Comparison of ENCODE assay signal across 8 cellular contexts in the genomic region with DNA sequence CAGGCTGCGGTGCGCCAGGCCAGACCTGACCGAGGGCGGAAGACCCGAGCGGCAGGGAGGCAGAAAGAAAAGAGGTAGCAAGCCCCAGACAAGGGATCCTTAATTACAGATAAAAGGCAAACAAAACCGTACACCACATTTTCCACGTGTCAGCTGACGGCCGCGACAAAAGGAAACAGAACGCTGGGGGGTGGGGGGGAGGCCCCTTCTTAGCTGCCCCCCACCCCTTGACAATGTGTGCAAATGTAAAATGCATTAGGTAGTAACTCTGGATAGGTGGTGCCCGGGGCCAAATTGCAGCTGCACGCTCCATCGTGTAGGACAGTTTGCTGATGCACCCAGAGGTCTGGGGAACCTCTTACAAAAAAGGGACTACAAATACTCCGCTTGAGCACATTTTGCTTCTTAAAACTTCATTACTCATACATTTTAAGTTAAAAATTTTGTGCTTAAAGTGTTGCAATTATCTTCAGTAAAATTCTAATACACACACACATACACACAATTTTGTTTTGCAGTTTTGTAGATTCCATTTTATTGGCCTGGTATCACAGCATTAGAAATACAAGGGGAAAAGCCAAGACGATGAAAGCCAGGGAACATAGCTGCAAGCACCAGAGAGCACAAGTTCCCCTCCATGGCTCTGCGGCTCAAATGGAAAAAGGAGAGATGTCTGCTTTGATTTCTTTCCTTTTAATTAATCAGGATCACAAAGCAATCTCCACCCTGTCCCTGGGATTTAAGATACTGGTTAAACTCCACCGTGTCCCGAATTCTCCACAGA.
DNase-seq lines count a peak whose midpoint lies in the region; ATAC-seq and TF ChIP-seq lines count a peak whose summit lies in the region.

No MANE protein-coding gene starts in this region.

- TF ChIP-seq POLR2A in breast epithelium (IDR thresholded peaks at IDR 0.05): no peak

- H3K9me3 Mint-ChIP-seq in MCF 10A (ENCODE audit: unreplicated experiment): no peaks in the 10 kb centered on the region

- H3K4me1 ChIP-seq in breast epithelium (no peaks in the 10 kb centered on the region), thoracic aorta (ENCODE audit: control insufficient read depth in 1 of 2, low read depth in 2 of 2) (peaks cover 7 to 11% of the 10 kb centered on the region in 2 donors)

- H3K9me3 ChIP-seq in breast epithelium (no peaks in the 10 kb centered on the region), thoracic aorta (no peaks in the 10 kb centered on the region)

- no peaks in the 10 kb centered on the region for H3K27me3 Mint-ChIP-seq in MCF 10A (ENCODE audit: insufficient read depth, unreplicated experiment)

- no peak for ATAC-seq in thoracic aorta (ENCODE audit: insufficient number of reproducible peaks, low FRiP score, low read depth)

- no TSS peak for BruUV-seq in MCF 10A (replicated peaks; lab: Mats Ljungman, UMichigan)

- H3K27ac Mint-ChIP-seq in MCF 10A (ENCODE audit: low read depth, unreplicated experiment): no peak overlapping the region

- no peak overlapping the region for H3K4me3 Mint-ChIP-seq in MCF 10A (ENCODE audit: unreplicated experiment)

- no peak for TF ChIP-seq CTCF in breast epithelium (IDR thresholded peaks at IDR 0.05)
- TF ChIP-seq CTCF in MCF 10A (IDR thresholded peaks at IDR 0.05; ENCODE audit: unreplicated experiment): no peak
- TF ChIP-seq CTCF in HL-60 (IDR thresholded peaks at IDR 0.05; ENCODE audit: insufficient read depth, low read length): no peak
- TF ChIP-seq CTCF in astrocyte of the cerebellum (IDR thresholded peaks at IDR 0.05; ENCODE audit: low read depth, low read length, missing control alignments): no peak
- no peak for TF ChIP-seq CTCF in kidney epithelial cell (IDR thresholded peaks at IDR 0.05; ENCODE audit: insufficient read depth, low read length, poor library complexity, severe bottlenecking)
- no peak for TF ChIP-seq CTCF in thoracic aorta (IDR thresholded peaks at IDR 0.05)

- in situ Hi-C loops in astrocyte of the cerebellum (cut with HindIII; ENCODE audit: low sequenced_read_pairs): no loop called here

- H3K36me3 Mint-ChIP-seq in MCF 10A (ENCODE audit: insufficient read depth, unreplicated experiment): peaks cover 4% of the 10 kb centered on the region

- DNase-seq in breast epithelium (ENCODE audit: low spot score in 2 of 2) (no peak), MCF 10A (ENCODE audit: unreplicated experiment) (no peak), HL-60 (ENCODE audit: low read depth in 1 of 2, low spot score in 1 of 2) (peak in 1 of 2 experiments; percentile 8), astrocyte of the cerebellum (ENCODE audit: low read depth) (no peak), kidney epithelial cell (ENCODE audit: low read depth) (no peak), thoracic aorta (ENCODE audit: low spot score) (no peak), NCI-H187 (lab: John Stamatoyannopoulos, UW) (no peak), mucosa of gallbladder (ENCODE audit: low spot score) (no peak)

- no peaks in the 10 kb centered on the region for H3K4me1 Mint-ChIP-seq in MCF 10A (ENCODE audit: insufficient read depth, unreplicated experiment)

- POLR2A ChIA-PET in MCF 10A (lab: Yijun Ruan, JAX): interaction anchor here (0.6 kb wide), 1 partner anchor 10 kb away, joined by 3 read pairs; no protein-coding TSS in a partner anchor

- peak overlapping the region; percentile 54 to 69 (median 55) for H3K4me3 ChIP-seq in breast epithelium
- peak overlapping the region; percentile 35 for H3K4me3 ChIP-seq in HL-60 (replicated peaks; ENCODE audit: insufficient read depth, low read length)
- H3K4me3 ChIP-seq in astrocyte of the cerebellum (ENCODE audit: low read depth, low read length): peak overlapping the region; percentile 49
- H3K4me3 ChIP-seq in kidney epithelial cell (ENCODE audit: low read depth, low read length): peak overlapping the region; percentile 46
- peak overlapping the region; percentile 71 for H3K4me3 ChIP-seq in thoracic aorta

- intact Hi-C loops in breast epithelium (cut with DNase I; ENCODE audit: low total_unique reads) (no loop called here), MCF 10A (cut with micrococcal nuclease) (no loop called here)

- H3K27me3 ChIP-seq in breast epithelium (peaks cover 0 to 11% of the 10 kb centered on the region in 2 donors), HL-60 (ENCODE audit: insufficient read depth, poor library complexity, severe bottlenecking) (peaks cover 24% of the 10 kb centered on the region), kidney epithelial cell (ENCODE audit: control insufficient read depth, insufficient read depth, low read length) (no peaks in the 10 kb centered on the region), thoracic aorta (replicated peaks; ENCODE audit: insufficient read depth) (no peaks in the 10 kb centered on the region)

- H3K27ac ChIP-seq in breast epithelium (peak overlapping the region in 1 of 2 donors; percentile 46), HL-60 (replicated peaks) (no peak overlapping the region), thoracic aorta (no peak overlapping the region)

- CTCF ChIA-PET in MCF 10A (lab: Yijun Ruan, JAX): interaction anchor here (0.6 kb wide), 2 partner anchors 61 to 161 kb away, joined by 3 read pairs; no protein-coding TSS in a partner anchor

- H3K36me3 ChIP-seq in breast epithelium: no peaks in the 10 kb centered on the region
- no peaks in the 10 kb centered on the region for H3K36me3 ChIP-seq in kidney epithelial cell (ENCODE audit: control insufficient read depth, insufficient read depth, low read length)
- no peaks in the 10 kb centered on the region for H3K36me3 ChIP-seq in thoracic aorta
